ENCODE assay signal across 8 cellular contexts in genomic region chr12:42023733-42024494, GRCh38.
DNase-seq lines count a peak whose midpoint lies in the region; ATAC-seq and TF ChIP-seq lines count a peak whose summit lies in the region.

No MANE protein-coding gene starts in this region.

- intact Hi-C loops in mucosa of descending colon (cut with DNase I, micrococcal nuclease): loop anchor here (10.0 kb wide), 2 partner anchors 749 to 1079 kb away; no protein-coding TSS in a partner anchor

- ATAC-seq in GM18909 (IDR thresholded peaks at IDR 0.05; ENCODE audit: poor library complexity, unreplicated experiment): peak; percentile 94
- peak; percentile 83 for ATAC-seq in HG03175 (IDR thresholded peaks at IDR 0.05; ENCODE audit: unreplicated experiment)
- ATAC-seq in mucosa of descending colon: peak; percentile 80

- H3K4me3 ChIP-seq in mucosa of descending colon: no peak overlapping the region

- no peaks in the 10 kb centered on the region for H3K9me3 ChIP-seq in mucosa of descending colon

- H3K4me3 Mint-ChIP-seq in endothelial cell (ENCODE audit: unreplicated experiment): no peak overlapping the region

- H3K27ac Mint-ChIP-seq in endothelial cell (ENCODE audit: unreplicated experiment): no peak overlapping the region

- H3K36me3 ChIP-seq in mucosa of descending colon (ENCODE audit: low read depth): no peaks in the 10 kb centered on the region

- TF ChIP-seq CTCF in endothelial cell (IDR thresholded peaks at IDR 0.05; ENCODE audit: unreplicated experiment) (peak; percentile 92), mucosa of descending colon (IDR thresholded peaks at IDR 0.05) (peak; percentile 87)

- DNase-seq in Ammon's horn (ENCODE audit: low spot score) (peak; percentile 83), NCI-H774 (lab: John Stamatoyannopoulos, UW) (peak; percentile 88), endothelial cell (ENCODE audit: low spot score) (peak; percentile 92), mucosa of descending colon (peak; percentile 60 to 78 (median 74))
- DNase-seq in activated CD8-positive, alpha-beta memory T cell treated with anti-CD3 and anti-CD28 coated beads for 4 hours (ENCODE audit: low read depth in 2 of 2): peak; percentile 28 to 34
- DNase-seq in stimulated activated CD8-positive, alpha-beta memory T cell treated with anti-CD3 and anti-CD28 coated beads, Interleukin-2, amount 100 ng/mL, for 1 hour (ENCODE audit: low read depth in 2 of 2): peak; percentile 33 to 45

- no peaks in the 10 kb centered on the region for H3K36me3 Mint-ChIP-seq in endothelial cell (ENCODE audit: low read depth, unreplicated experiment)

- H3K9me3 Mint-ChIP-seq in endothelial cell (ENCODE audit: unreplicated experiment): no peaks in the 10 kb centered on the region

- H3K4me1 ChIP-seq in mucosa of descending colon (ENCODE audit: low read depth): peaks cover 7% of the 10 kb centered on the region

- H3K27me3 Mint-ChIP-seq in endothelial cell (ENCODE audit: unreplicated experiment): peaks cover 3% of the 10 kb centered on the region

- peaks cover 31% of the 10 kb centered on the region for H3K4me1 Mint-ChIP-seq in endothelial cell (ENCODE audit: unreplicated experiment)

Comparison
In these comparisons a context has a peak if more than half of its experiments do, and no peak if none do; other contexts are left out.
1. DNase-seq: peak in every context shown above with its lines; median percentile 92 in endothelial cell; 88 in NCI-H774; 83 in Ammon's horn; 74 in mucosa of descending colon; 39 in stimulated activated CD8-positive, alpha-beta memory T cell treated with anti-CD3 and anti-CD28 coated beads, Interleukin-2, amount 100 ng/mL, for 1 hour; 31 in activated CD8-positive, alpha-beta memory T cell treated with anti-CD3 and anti-CD28 coated beads for 4 hours.